ENCODE assay signal across 8 cellular contexts in genomic region chr19:19460258-19460731, GRCh38. TPM values are rescaled to one million over a fixed set of nuclear protein-coding genes. Genes with fewer than 3 reads are reported as not detected.
DNase-seq lines count a peak whose midpoint lies in the region; ATAC-seq and TF ChIP-seq lines count a peak whose summit lies in the region.

No MANE protein-coding gene starts in this region.

- no peaks in the 10 kb centered on the region for H3K27me3 ChIP-seq in lower lobe of right lung (ENCODE audit: low read depth)
- no peaks in the 10 kb centered on the region for H3K27me3 ChIP-seq in vagina

- H3K27ac Mint-ChIP-seq in activated T-helper 2 cell treated with anti-CD3 and anti-CD28 coated beads, Interferon-gamma antibody, Interleukin-2, Interleukin-4, amounts not matched to agents 10 μg/mL and 5 μg/mL and 100 μg/mL, durations not matched to agents 14 hours and 24 hours and 36 hours: peak overlapping the region; percentile 94

- intact Hi-C loops in activated T-helper 2 cell treated with anti-CD3 and anti-CD28 coated beads, Interferon-gamma antibody, Interleukin-2, Interleukin-4, amounts not matched to agents 10 μg/mL and 5 μg/mL and 100 μg/mL, durations not matched to agents 14 hours and 24 hours and 36 hours (cut with micrococcal nuclease): loop anchor here (2.0 kb wide), 1 partner anchor 55 kb away; the partner anchor contains the start of gene GATAD2A
- intact Hi-C loops in lower lobe of right lung (cut with DNase I): no loop called here
- intact Hi-C loops in vagina (cut with DNase I): no loop called here

- no peak for TF ChIP-seq CTCF in lower lobe of right lung (IDR thresholded peaks at IDR 0.05)
- TF ChIP-seq CTCF in vagina (IDR thresholded peaks at IDR 0.05): no peak

- peak overlapping the region; percentile 28 for H3K4me3 ChIP-seq in lower lobe of right lung
- peak overlapping the region in 1 of 2 donors; percentile 21 for H3K4me3 ChIP-seq in vagina

- H3K4me3 Mint-ChIP-seq in activated T-helper 2 cell treated with anti-CD3 and anti-CD28 coated beads, Interferon-gamma antibody, Interleukin-2, Interleukin-4, amounts not matched to agents 10 μg/mL and 5 μg/mL and 100 μg/mL, durations not matched to agents 14 hours and 24 hours and 36 hours (ENCODE audit: low read depth): peak overlapping the region; percentile 77

- H3K27ac ChIP-seq in lower lobe of right lung: peak overlapping the region; percentile 85
- H3K27ac ChIP-seq in vagina: peak overlapping the region; percentile 74

- H3K36me3 Mint-ChIP-seq in activated T-helper 2 cell treated with anti-CD3 and anti-CD28 coated beads, Interferon-gamma antibody, Interleukin-2, Interleukin-4, amounts not matched to agents 10 μg/mL and 5 μg/mL and 100 μg/mL, durations not matched to agents 14 hours and 24 hours and 36 hours (ENCODE audit: low read depth): peaks cover 25% of the 10 kb centered on the region

- H3K4me1 ChIP-seq in lower lobe of right lung: peaks cover 87% of the 10 kb centered on the region
- peaks cover 78% of the 10 kb centered on the region for H3K4me1 ChIP-seq in vagina

- peak; percentile 50 for DNase-seq in stimulated activated CD4-positive, alpha-beta T cell treated with anti-CD3 and anti-CD28 coated beads, Interleukin-1b, Interleukin-23, amount 100 ng/mL, for 48 hours
- DNase-seq in stimulated activated CD4-positive, alpha-beta T cell treated with anti-CD3 and anti-CD28 coated beads, Interleukin-12 subunit alpha, Interleukin-12 subunit beta, amount 100 ng/mL, for 4 hours: no peak
- DNase-seq in activated T-helper 2 cell treated with anti-CD3 and anti-CD28 coated beads, Interferon-gamma antibody, Interleukin-2, Interleukin-4, amounts not matched to agents 10 μg/mL and 5 μg/mL and 100 μg/mL, durations not matched to agents 14 hours and 24 hours and 36 hours (ENCODE audit: low spot score): no peak
- DNase-seq in lower lobe of right lung: peak; percentile 46
- no peak for DNase-seq in vagina (ENCODE audit: extremely low spot score in 2 of 2)
- no peak for DNase-seq in NCI-H1092 treated with DMSO at 0.1 percent for 48 hours (lab: John Stamatoyannopoulos, UW)
- no peak for DNase-seq in NCI-H69 (lab: John Stamatoyannopoulos, UW)

- peaks cover 64% of the 10 kb centered on the region for H3K4me1 Mint-ChIP-seq in activated T-helper 2 cell treated with anti-CD3 and anti-CD28 coated beads, Interferon-gamma antibody, Interleukin-2, Interleukin-4, amounts not matched to agents 10 μg/mL and 5 μg/mL and 100 μg/mL, durations not matched to agents 14 hours and 24 hours and 36 hours (ENCODE audit: low read depth)

- H3K36me3 ChIP-seq in lower lobe of right lung (peaks cover 9% of the 10 kb centered on the region), vagina (no peaks in the 10 kb centered on the region)

- H3K27me3 Mint-ChIP-seq in activated T-helper 2 cell treated with anti-CD3 and anti-CD28 coated beads, Interferon-gamma antibody, Interleukin-2, Interleukin-4, amounts not matched to agents 10 μg/mL and 5 μg/mL and 100 μg/mL, durations not matched to agents 14 hours and 24 hours and 36 hours (ENCODE audit: low read depth): no peaks in the 10 kb centered on the region

- H3K9me3 ChIP-seq in lower lobe of right lung (no peaks in the 10 kb centered on the region), vagina (no peaks in the 10 kb centered on the region)

- no peak for TF ChIP-seq POLR2A in vagina (IDR thresholded peaks at IDR 0.05)

- H3K9me3 Mint-ChIP-seq in activated T-helper 2 cell treated with anti-CD3 and anti-CD28 coated beads, Interferon-gamma antibody, Interleukin-2, Interleukin-4, amounts not matched to agents 10 μg/mL and 5 μg/mL and 100 μg/mL, durations not matched to agents 14 hours and 24 hours and 36 hours: peaks cover 3% of the 10 kb centered on the region

- ATAC-seq in lower lobe of right lung (peak; percentile 1 to 7), HG02840 (IDR thresholded peaks at IDR 0.05; ENCODE audit: low FRiP score, unreplicated experiment) (no peak)

RNA-seq across cellular contexts. Expression of gene GATAD2A, which starts 54.8 kb away (rescaled TPM):
- 125 and 128 TPM in 2 replicates for total RNA-seq in activated T-helper 2 cell treated with anti-CD3 and anti-CD28 coated beads, Interferon-gamma antibody, Interleukin-2, Interleukin-4, amounts not matched to agents 10 μg/mL and 5 μg/mL and 100 μg/mL, durations not matched to agents 14 hours and 24 hours and 36 hours
- total RNA-seq in lower lobe of right lung: 84.0 TPM
- 49.6 TPM for total RNA-seq in vagina

RNA-seq across cellular contexts. Expression of gene TSSK6, which starts 55.1 kb away (rescaled TPM):
- total RNA-seq in activated T-helper 2 cell treated with anti-CD3 and anti-CD28 coated beads, Interferon-gamma antibody, Interleukin-2, Interleukin-4, amounts not matched to agents 10 μg/mL and 5 μg/mL and 100 μg/mL, durations not matched to agents 14 hours and 24 hours and 36 hours: 2.6 and 2.9 TPM in 2 replicates
- 2.9 TPM for total RNA-seq in lower lobe of right lung
- total RNA-seq in vagina: 0.98 TPM

RNA-seq across cellular contexts. Expression of gene NDUFA13, which starts 55.7 kb away (rescaled TPM):
- 381 and 393 TPM in 2 replicates for total RNA-seq in activated T-helper 2 cell treated with anti-CD3 and anti-CD28 coated beads, Interferon-gamma antibody, Interleukin-2, Interleukin-4, amounts not matched to agents 10 μg/mL and 5 μg/mL and 100 μg/mL, durations not matched to agents 14 hours and 24 hours and 36 hours
- 218 TPM for total RNA-seq in lower lobe of right lung
- total RNA-seq in vagina: 47.9 TPM

Comparison
In these comparisons a context has a peak if more than half of its experiments do, and no peak if none do; other contexts are left out.
1. DNase-seq: peak in stimulated activated CD4-positive, alpha-beta T cell treated with anti-CD3 and anti-CD28 coated beads, Interleukin-1b, Interleukin-23, amount 100 ng/mL, for 48 hours (single experiment) and lower lobe of right lung (single experiment); none in stimulated activated CD4-positive, alpha-beta T cell treated with anti-CD3 and anti-CD28 coated beads, Interleukin-12 subunit alpha, Interleukin-12 subunit beta, amount 100 ng/mL, for 4 hours (single experiment), activated T-helper 2 cell treated with anti-CD3 and anti-CD28 coated beads, Interferon-gamma antibody, Interleukin-2, Interleukin-4, amounts not matched to agents 10 μg/mL and 5 μg/mL and 100 μg/mL, durations not matched to agents 14 hours and 24 hours and 36 hours (single experiment), vagina (0 of 2), NCI-H1092 treated with DMSO at 0.1 percent for 48 hours (single experiment) and NCI-H69 (single experiment).